8 cellular contexts compared by ENCODE assay signal in the genomic region with DNA sequence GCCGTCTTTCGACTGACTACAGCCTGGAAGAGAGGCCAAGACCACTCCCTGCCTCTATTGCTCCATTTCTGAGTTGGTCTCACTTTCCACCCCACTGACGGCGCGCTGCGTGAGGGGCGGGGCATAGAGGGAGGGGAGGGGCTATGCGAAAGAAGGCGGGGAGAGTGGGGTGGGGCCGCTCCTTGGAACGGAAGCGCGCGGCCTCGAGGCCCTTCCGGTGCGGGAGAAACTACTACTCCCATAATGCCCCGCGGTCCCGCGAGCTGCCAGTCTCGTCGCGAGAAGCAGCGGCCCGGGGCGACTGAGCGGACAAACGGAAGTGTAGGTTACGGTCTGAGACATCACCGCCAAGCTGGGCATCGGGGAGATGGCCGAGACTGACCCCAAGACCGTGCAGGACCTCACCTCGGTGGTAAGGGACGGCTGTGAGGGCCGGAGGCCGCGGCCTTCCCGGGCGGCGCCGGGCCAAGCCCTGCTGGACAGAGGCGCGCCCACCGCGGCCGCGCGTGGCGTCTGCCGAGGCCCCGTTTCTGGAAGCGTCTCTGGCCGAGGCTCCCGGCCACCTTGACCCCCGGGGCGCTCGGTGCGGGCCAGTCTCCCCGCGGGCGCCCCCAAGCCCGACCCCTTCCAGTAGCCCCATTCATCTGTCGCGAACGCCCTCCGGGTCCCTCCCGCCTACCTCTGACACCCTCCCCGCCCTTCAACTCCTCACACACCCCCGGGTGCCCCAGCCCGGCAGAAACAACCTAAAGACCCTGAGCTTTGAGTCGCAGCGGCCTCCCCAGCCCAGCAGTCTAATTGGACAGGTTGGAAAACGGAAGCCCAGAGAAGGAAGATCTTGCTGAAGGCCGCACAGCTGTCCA. TPM values are rescaled to one million over a fixed set of nuclear protein-coding genes. Genes with fewer than 3 reads are reported as not detected.
DNase-seq lines count a peak whose midpoint lies in the region; ATAC-seq and TF ChIP-seq lines count a peak whose summit lies in the region.

A gene (plus strand): TSS at position 269 of the 863 bp plus-strand sequence. CDS start 99 bp downstream, at position 368.

- H3K4me3 ChIP-seq in right cardiac atrium (ENCODE audit: low read length) = peak within 1 kb of the TSS; percentile 78
- H3K4me3 ChIP-seq in uterus = peak within 1 kb of the TSS; percentile 55 to 76

- DNase-seq in NCI-H1930 (lab: John Stamatoyannopoulos, UW) (peak; percentile 68 to 86), right cardiac atrium (peak; percentile 97 to 98 (median 98)), pulmonary artery endothelial cell (ENCODE audit: low read depth, low spot score) (peak; percentile 60), uterus (peak; percentile 92 to 95)

- under 1% methylated on average over 76 of the region's 76 CpGs for WGBS in right cardiac atrium

- peak in 2 of 4 experiments; percentile 14 to 19 for TF ChIP-seq CTCF in uterus (IDR thresholded peaks at IDR 0.05)

- peak in 1 of 2 donors; percentile 60 for TF ChIP-seq POLR2A in uterus (IDR thresholded peaks at IDR 0.05)

- peak; percentile 94 for ATAC-seq in GM18502 (IDR thresholded peaks at IDR 0.05; ENCODE audit: poor library complexity, unreplicated experiment)
- ATAC-seq in HG02885 (IDR thresholded peaks at IDR 0.05; ENCODE audit: poor library complexity, unreplicated experiment) = peak; percentile 94
- ATAC-seq in right cardiac atrium = peak; percentile 99

- peak within 1 kb of the TSS; percentile 65 for H3K27ac ChIP-seq in angular gyrus (ENCODE audit: low read depth, low read length)
- H3K27ac ChIP-seq in right cardiac atrium (ENCODE audit: low read length) = no peak within 1 kb of the TSS
- peak within 1 kb of the TSS; percentile 68 to 75 for H3K27ac ChIP-seq in uterus

- no peaks in the 10 kb centered on the region for H3K9me3 ChIP-seq in right cardiac atrium (ENCODE audit: control insufficient read depth, low read length)
- H3K9me3 ChIP-seq in uterus = no peaks in the 10 kb centered on the region

- intact Hi-C loops in T-helper 2 cell treated with Interferon-gamma antibody and Interleukin-4, amounts not matched to agents 100 ng/mL and 5 ng/mL, for 36 hours (cut with micrococcal nuclease) = loop anchor here (1.0 to 5.0 kb wide), 3 partner anchors 91 to 1749 kb away; a partner anchor contains a TSS
- intact Hi-C loops in right cardiac atrium (cut with DNase I) (no loop called here), uterus (cut with DNase I; ENCODE audit: low total_unique reads) (no loop called here)

- H3K27me3 ChIP-seq in right cardiac atrium (ENCODE audit: control insufficient read depth, insufficient read depth) (no peaks in the 10 kb centered on the region), uterus (no peaks in the 10 kb centered on the region)

- H3K4me1 ChIP-seq in right cardiac atrium (ENCODE audit: control insufficient read depth, insufficient read depth, low read length) = peaks cover 5% of the 10 kb centered on the region
- H3K4me1 ChIP-seq in uterus = no peaks in the 10 kb centered on the region

- no peaks in the 10 kb centered on the region for H3K36me3 ChIP-seq in uterus

RNA-seq across cellular contexts. Expression of the gene that starts here (rescaled TPM):
- 67.7 and 73.1 TPM in 2 replicates for total RNA-seq in T-helper 2 cell treated with Interferon-gamma antibody and Interleukin-4, amounts not matched to agents 100 ng/mL and 5 ng/mL, for 36 hours
- total RNA-seq in right cardiac atrium (100 to 1,000 TPM; 133 to 173 (median 155) TPM), pulmonary artery endothelial cell (130 and 143 TPM in 2 replicates), uterus (10 to 100 TPM in 3 of 4 donors, 1 to 10 TPM in 1; 6.1 to 70.5 (median 19.9) TPM)
- polyA plus RNA-seq in right cardiac atrium = 102 TPM
